21 cellular contexts compared by ENCODE assay signal in the genomic region with DNA sequence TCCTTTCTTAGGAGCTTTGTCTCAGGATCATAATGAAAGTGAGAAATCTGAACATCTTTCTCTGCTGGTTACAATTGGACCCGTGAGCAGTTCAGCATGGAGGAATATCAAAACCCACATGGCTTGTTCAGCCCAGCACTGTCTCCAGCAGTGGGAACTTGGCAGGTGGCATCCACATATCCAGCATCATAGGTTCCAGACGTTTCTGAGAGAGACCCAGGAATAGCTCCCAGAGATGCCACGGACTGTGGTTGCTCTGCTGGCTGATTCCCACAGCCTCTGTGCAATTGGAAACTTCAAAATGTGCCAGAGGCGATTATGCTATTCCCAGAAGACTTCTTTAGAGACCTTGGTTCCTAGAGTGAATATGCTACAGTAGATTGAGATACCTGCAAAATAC.
"Had no signal": no experiment of that assay in that cellular context is flagged by ENCODE, and none has a peak within 500 bp of the region (broad histone marks: within the 10 kb centered on the region; RNA-seq: fewer than 3 reads in every experiment).

No MANE protein-coding gene starts in this region.

- H3K4me1 Mint-ChIP-seq: activated B cell treated with CpG ODN at 0.5 μM for 24 hours; activated CD8-positive, alpha-beta memory T cell treated with anti-CD3 and anti-CD28 coated beads, Interleukin-2, amount 10 ng/mL, durations not matched to agents 7 days and 5 days had no signal

- DNase-seq: activated B cell treated with CpG ODN at 0.5 μM for 24 hours; activated CD4-positive, alpha-beta memory T cell treated with anti-CD3 and anti-CD28 coated beads, Interleukin-2, amount 10 ng/mL, durations not matched to agents 7 days and 5 days; activated CD4-positive, alpha-beta T cell treated with anti-CD3 and anti-CD28 coated beads for 48 hours; activated CD8-positive, alpha-beta memory T cell treated with anti-CD3 and anti-CD28 coated beads, Interleukin-2, amount 10 ng/mL, durations not matched to agents 7 days and 5 days; activated naive CD8-positive, alpha-beta T cell treated with anti-CD3 and anti-CD28 coated beads for 36 hours; central memory CD4-positive, alpha-beta T cell; endodermal cell; left colon; midbrain; nephron progenitor cell; occipital lobe; small intestine; stimulated activated CD4-positive, alpha-beta T cell treated with anti-CD3 and anti-CD28 coated beads, Interleukin-4, amount 100 ng/mL, for 1 hour; stomach; T-helper 1 cell; T-helper 9 cell; testis; upper lobe of left lung had no signal

- H3K36me3 Mint-ChIP-seq: brain had no signal

- H3K27ac ChIP-seq: gastroesophageal sphincter had no signal

- H3K9me3 ChIP-seq: gastroesophageal sphincter, stomach, testis, upper lobe of left lung had no signal

- H3K27me3 Mint-ChIP-seq: activated B cell treated with CpG ODN at 0.5 μM for 24 hours; activated CD4-positive, alpha-beta memory T cell treated with anti-CD3 and anti-CD28 coated beads, Interleukin-2, amount 10 ng/mL, durations not matched to agents 7 days and 5 days; activated CD8-positive, alpha-beta memory T cell treated with anti-CD3 and anti-CD28 coated beads, Interleukin-2, amount 10 ng/mL, durations not matched to agents 7 days and 5 days; activated naive CD8-positive, alpha-beta T cell treated with anti-CD3 and anti-CD28 coated beads for 36 hours; brain had no signal

- ATAC-seq: activated CD8-positive, alpha-beta memory T cell treated with anti-CD3 and anti-CD28 coated beads, Interleukin-2, amount 10 ng/mL, durations not matched to agents 7 days and 5 days; gastroesophageal sphincter; left colon had no signal

- H3K4me3 Mint-ChIP-seq: activated B cell treated with CpG ODN at 0.5 μM for 24 hours; activated CD4-positive, alpha-beta memory T cell treated with anti-CD3 and anti-CD28 coated beads, Interleukin-2, amount 10 ng/mL, durations not matched to agents 7 days and 5 days; activated CD8-positive, alpha-beta memory T cell treated with anti-CD3 and anti-CD28 coated beads, Interleukin-2, amount 10 ng/mL, durations not matched to agents 7 days and 5 days; activated naive CD8-positive, alpha-beta T cell treated with anti-CD3 and anti-CD28 coated beads for 36 hours; brain; endodermal cell; nephron progenitor cell had no signal

- H3K4me3 ChIP-seq: gastroesophageal sphincter, lung, stomach, testis, upper lobe of left lung had no signal

- H3K27me3 ChIP-seq: gastroesophageal sphincter, stomach, testis, upper lobe of left lung had no signal

- H3K9me3 Mint-ChIP-seq: activated B cell treated with CpG ODN at 0.5 μM for 24 hours; activated CD4-positive, alpha-beta memory T cell treated with anti-CD3 and anti-CD28 coated beads, Interleukin-2, amount 10 ng/mL, durations not matched to agents 7 days and 5 days; activated naive CD8-positive, alpha-beta T cell treated with anti-CD3 and anti-CD28 coated beads for 36 hours; brain; endodermal cell; nephron progenitor cell had no signal

- H3K27ac Mint-ChIP-seq: activated B cell treated with CpG ODN at 0.5 μM for 24 hours; activated CD4-positive, alpha-beta memory T cell treated with anti-CD3 and anti-CD28 coated beads, Interleukin-2, amount 10 ng/mL, durations not matched to agents 7 days and 5 days; activated CD8-positive, alpha-beta memory T cell treated with anti-CD3 and anti-CD28 coated beads, Interleukin-2, amount 10 ng/mL, durations not matched to agents 7 days and 5 days; activated naive CD8-positive, alpha-beta T cell treated with anti-CD3 and anti-CD28 coated beads for 36 hours; brain; nephron progenitor cell had no signal
